In the genomic region with DNA sequence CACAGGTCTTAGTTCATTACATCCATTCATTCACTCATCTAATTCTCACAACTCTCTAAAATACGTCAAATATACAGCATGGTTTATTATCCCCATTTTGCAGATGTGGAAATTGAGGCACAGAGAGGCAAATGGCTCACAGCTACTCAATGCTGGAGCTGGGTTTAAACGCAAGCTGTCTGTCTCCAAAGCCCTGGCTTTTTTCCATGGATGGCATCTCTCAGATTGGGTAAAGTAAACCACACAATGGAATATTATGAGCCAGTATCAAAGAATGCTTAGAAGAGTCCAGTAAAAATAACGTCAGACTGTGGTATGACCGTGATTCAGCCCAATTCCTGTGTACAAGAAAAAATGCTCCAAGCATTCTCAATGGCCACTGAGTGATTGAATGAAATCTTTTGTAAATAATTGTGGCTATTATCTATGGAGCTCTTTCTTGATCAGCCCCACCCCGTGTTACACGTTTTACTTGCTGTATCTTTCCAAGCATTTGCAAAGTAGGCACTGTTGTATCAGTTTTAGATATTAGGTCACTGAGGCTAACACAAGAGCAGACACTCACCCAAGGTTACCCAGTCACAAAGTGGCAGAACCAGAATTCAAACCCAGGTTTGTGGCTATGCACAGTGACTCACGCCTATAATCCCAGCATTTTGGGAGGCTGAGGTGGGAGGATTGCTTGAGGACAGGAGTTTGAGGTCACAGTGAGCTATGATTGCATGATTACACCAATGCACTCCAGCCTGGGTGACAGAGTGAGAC, we compare ENCODE assay signal across 11 cellular contexts. TPM values are rescaled to one million over a fixed set of nuclear protein-coding genes. Genes with fewer than 3 reads are reported as not detected.
A peak's percentile ranks its signal among the peaks of the same experiment; 100 is the strongest.
DNase-seq lines count a peak whose midpoint lies in the region; ATAC-seq and TF ChIP-seq lines count a peak whose summit lies in the region.
"Had no signal": no experiment of that assay in that cellular context is flagged by ENCODE, and none has a peak within 500 bp of the region (broad histone marks: within the 10 kb centered on the region; RNA-seq: fewer than 3 reads in every experiment).

No MANE protein-coding gene starts in this region.

- TF ChIP-seq EP300 in SK-N-SH (IDR thresholded peaks at IDR 0.05; ENCODE audit: borderline replicate concordance in 1 of 2, low read depth in 1 of 2, low read length in 1 of 2) = peak in 1 of 2 experiments; percentile 84; a peak in 1 of 4 replicates

- no peaks in the 10 kb centered on the region for H3K9me2 ChIP-seq in SK-N-SH

- H3K27me3 ChIP-seq in SK-N-SH (ENCODE audit: insufficient read depth) (no peaks in the 10 kb centered on the region), fibroblast of lung (ENCODE audit: control insufficient read depth, insufficient read depth, low read length) (peaks cover 3% of the 10 kb centered on the region), upper lobe of right lung (peaks cover 47% of the 10 kb centered on the region)

- DNase-seq in GM03348 (ENCODE audit: low spot score) (peak; percentile 88), SK-N-SH (no peak), fibroblast of lung (ENCODE audit: low read depth in 2 of 2) (peak; percentile 89 to 99), putamen (ENCODE audit: low spot score) (peak; percentile 94), NCI-H1092 (lab: John Stamatoyannopoulos, UW) (no peak), upper lobe of right lung (no peak), NCI-H510A treated with DMSO at 0.1 percent for 48 hours (lab: John Stamatoyannopoulos, UW) (no peak)
- DNase-seq: activated CD4-positive, alpha-beta T cell treated with anti-CD3 and anti-CD28 coated beads for 48 hours; DMS79 treated with DMSO at 0.1 percent for 48 hours had no signal

- TF ChIP-seq CTCF in SK-N-SH (IDR thresholded peaks at IDR 0.05) (no peak), fibroblast of lung (conservative IDR thresholded peaks at IDR 0.05 in 1 of 2, IDR thresholded peaks at IDR 0.05 in 1 of 2; ENCODE audit: low read depth in 1 of 2, low read length in 2 of 2) (no peak), upper lobe of right lung (IDR thresholded peaks at IDR 0.05) (no peak)

- WGBS in SK-N-SH (ENCODE audit: low lambda C conversion rate) = 8% methylated on average over 7 of the region's 7 CpGs

- H3K4me2 ChIP-seq in SK-N-SH = peak overlapping the region; percentile 68; the same call in 1 of the 2 replicates
- H3K4me2 ChIP-seq in fibroblast of lung (ENCODE audit: extremely low read depth, insufficient read depth, low read length) = no peak overlapping the region

- no peaks in the 10 kb centered on the region for H3K79me2 ChIP-seq in SK-N-SH (ENCODE audit: insufficient read depth)
- H3K79me2 ChIP-seq in fibroblast of lung (ENCODE audit: control insufficient read depth, insufficient read depth, low read length) = no peaks in the 10 kb centered on the region

- H3K27ac ChIP-seq in SK-N-SH (ENCODE audit: low read depth in 2 of 2, low read length in 1 of 2) (peak overlapping the region in 1 of 2 experiments; percentile 93; a peak in 2 of 4 replicates), fibroblast of lung (ENCODE audit: insufficient read depth, low read length) (peak overlapping the region; percentile 70), upper lobe of right lung (no peak overlapping the region)

- H3K4me3 ChIP-seq in SK-N-SH (ENCODE audit: low read depth in 2 of 2, low read length in 1 of 2) (peak overlapping the region in 1 of 2 experiments; percentile 18; a peak in 1 of 4 replicates), fibroblast of lung (replicated peaks in 1 of 4; ENCODE audit: control extremely low read depth in 1 of 4, insufficient read depth in 1 of 4, low read depth in 3 of 4, low read length in 4 of 4) (no peak overlapping the region), upper lobe of right lung (no peak overlapping the region)

- H3K9ac ChIP-seq in SK-N-SH = peak overlapping the region; percentile 56; the same call in 1 of the 2 replicates
- H3K9ac ChIP-seq in fibroblast of lung (ENCODE audit: insufficient read depth, low read length) = no peak overlapping the region

- peak overlapping the region; percentile 35 for H2AFZ ChIP-seq in SK-N-SH (ENCODE audit: low read depth)
- H2AFZ ChIP-seq in fibroblast of lung (ENCODE audit: low read length) = no peak overlapping the region

- peaks cover 27% of the 10 kb centered on the region for H3F3A ChIP-seq in SK-N-SH (replicated peaks; ENCODE audit: insufficient read depth)

- no peaks in the 10 kb centered on the region for H3K36me3 ChIP-seq in SK-N-SH (replicated peaks in 1 of 2; ENCODE audit: control insufficient read depth in 1 of 2, insufficient read depth in 2 of 2, low read length in 1 of 2)
- H3K36me3 ChIP-seq in fibroblast of lung (ENCODE audit: control insufficient read depth, insufficient read depth, low read length) = no peaks in the 10 kb centered on the region
- no peaks in the 10 kb centered on the region for H3K36me3 ChIP-seq in upper lobe of right lung

- POLR2A ChIA-PET in SK-N-SH (lab: Yijun Ruan, JAX) = no interaction called here

- H3K9me3 ChIP-seq in SK-N-SH = no peaks in the 10 kb centered on the region
- no peaks in the 10 kb centered on the region for H3K9me3 ChIP-seq in fibroblast of lung (ENCODE audit: control insufficient read depth, insufficient read depth, low read depth, low read length)
- no peaks in the 10 kb centered on the region for H3K9me3 ChIP-seq in upper lobe of right lung

- no peak for TF ChIP-seq RAD21 in SK-N-SH (IDR thresholded peaks at IDR 0.05; ENCODE audit: low read length)

- ATAC-seq in HG02610 (IDR thresholded peaks at IDR 0.05; ENCODE audit: unreplicated experiment) = no peak
- no peak for ATAC-seq in upper lobe of right lung

- CTCF ChIA-PET in SK-N-SH (lab: Yijun Ruan, JAX) = interaction anchor here (0.9 to 2.2 kb wide), 5 partner anchors 12 to 116 kb away, joined by 3 to 8 read pairs (median 3); no protein-coding TSS in a partner anchor

- H3K4me1 ChIP-seq in SK-N-SH (ENCODE audit: control insufficient read depth in 1 of 2, insufficient read depth in 2 of 2, low read depth in 1 of 2, low read length in 1 of 2) = peaks cover 4 to 10% of the 10 kb centered on the region in 2 experiments; a peak in 2 of 4 replicates
- no peaks in the 10 kb centered on the region for H3K4me1 ChIP-seq in fibroblast of lung (ENCODE audit: control insufficient read depth, extremely low read depth, insufficient read depth, low read length)
- H3K4me1 ChIP-seq in upper lobe of right lung = peaks cover 9% of the 10 kb centered on the region

- intact Hi-C loops in upper lobe of right lung (cut with DNase I) = no loop called here

- H4K20me1 ChIP-seq in SK-N-SH (ENCODE audit: insufficient read depth) (no peaks in the 10 kb centered on the region), fibroblast of lung (ENCODE audit: control insufficient read depth, extremely low read depth, insufficient read depth, low read length) (no peaks in the 10 kb centered on the region)

TF ChIP-seq in SK-N-SH, 30 proteins besides CTCF, POLR2A, EP300 and RAD21 (continues in another document):
- TF ChIP-seq TAF1 (IDR thresholded peaks at IDR 0.05; ENCODE audit: borderline replicate concordance, low read depth, low read length) (no peak), NRF1 (IDR thresholded peaks at IDR 0.05; ENCODE audit: low read depth, low read length) (no peak), RFX5 (IDR thresholded peaks at IDR 0.05; ENCODE audit: low read length) (no peak), MXI1 (IDR thresholded peaks at IDR 0.05; ENCODE audit: low read depth, low read length) (no peak), RXRA (IDR thresholded peaks at IDR 0.05; ENCODE audit: borderline replicate concordance, low read depth) (no peak), YY1 (IDR thresholded peaks at IDR 0.05; ENCODE audit: low read depth) (0 out of 2 replicates have a peak, but pooled peaks have one; percentile 61)
- TF ChIP-seq, protein P1, sequence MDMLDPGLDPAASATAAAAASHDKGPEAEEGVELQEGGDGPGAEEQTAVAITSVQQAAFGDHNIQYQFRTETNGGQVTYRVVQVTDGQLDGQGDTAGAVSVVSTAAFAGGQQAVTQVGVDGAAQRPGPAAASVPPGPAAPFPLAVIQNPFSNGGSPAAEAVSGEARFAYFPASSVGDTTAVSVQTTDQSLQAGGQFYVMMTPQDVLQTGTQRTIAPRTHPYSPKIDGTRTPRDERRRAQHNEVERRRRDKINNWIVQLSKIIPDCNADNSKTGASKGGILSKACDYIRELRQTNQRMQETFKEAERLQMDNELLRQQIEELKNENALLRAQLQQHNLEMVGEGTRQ (IDR thresholded peaks at IDR 0.05; ENCODE audit: borderline replicate concordance, low read depth, low read length) = no peak
- TF ChIP-seq, protein P2, sequence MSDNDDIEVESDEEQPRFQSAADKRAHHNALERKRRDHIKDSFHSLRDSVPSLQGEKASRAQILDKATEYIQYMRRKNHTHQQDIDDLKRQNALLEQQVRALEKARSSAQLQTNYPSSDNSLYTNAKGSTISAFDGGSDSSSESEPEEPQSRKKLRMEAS (IDR thresholded peaks at IDR 0.05; ENCODE audit: low read depth) = peak; percentile 53; the same call in 1 of the 2 replicates

RNA-seq across cellular contexts. Expression of a gene that starts 5.5 kb away (rescaled TPM):
- polyA plus RNA-seq in SK-N-SH (2012; rRNA removed) = 0.24 and 0.36 TPM in 2 replicates
- polyA plus RNA-seq in SK-N-SH (2012; cell fraction: cytosol; rRNA removed) = 0.13 and 0.31 TPM in 2 replicates
- polyA plus RNA-seq in SK-N-SH (2012; cell fraction: nucleus; rRNA removed) = 0.41 and 0.45 TPM in 2 replicates
- total RNA-seq in fibroblast of lung = not detected in 2 replicates
- 0.02 TPM in 1 of 2 replicates, not detected in the other for polyA plus RNA-seq in fibroblast of lung
- 0.24 TPM in 1 of 2 replicates, not detected in the other for polyA plus RNA-seq in fibroblast of lung (2012)
- 0.78 TPM in 1 of 2 replicates, not detected in the other for polyA minus RNA-seq in fibroblast of lung (ENCODE audit: low replicate concordance)
- not detected for total RNA-seq in upper lobe of right lung
- total RNA-seq: posterior vena cava had no signal

RNA-seq across cellular contexts. Expression of a gene that starts 46.3 kb away (rescaled TPM):
- 5.0 and 5.8 TPM in 2 replicates for polyA plus RNA-seq in SK-N-SH (2012; rRNA removed)
- 4.3 and 4.5 TPM in 2 replicates for polyA plus RNA-seq in SK-N-SH (2012; cell fraction: cytosol; rRNA removed)
- polyA plus RNA-seq in SK-N-SH (2012; cell fraction: nucleus; rRNA removed) = 3.2 and 7.6 TPM in 2 replicates
- total RNA-seq in fibroblast of lung = 3.6 and 3.9 TPM in 2 replicates
- 0.83 and 1.6 TPM in 2 replicates for polyA plus RNA-seq in fibroblast of lung
- 0.94 and 2.4 TPM in 2 replicates for polyA plus RNA-seq in fibroblast of lung (2012)
- 2.4 and 16.6 TPM in 2 replicates for polyA minus RNA-seq in fibroblast of lung (ENCODE audit: low replicate concordance)
- 7.6 TPM for total RNA-seq in upper lobe of right lung

RNA-seq across cellular contexts. Expression of a gene that starts 47.0 kb away (rescaled TPM):
- polyA plus RNA-seq in SK-N-SH (2012; rRNA removed) = 24.7 and 36.4 TPM in 2 replicates
- polyA plus RNA-seq in SK-N-SH (2012; cell fraction: cytosol; rRNA removed) = 14.3 and 23.1 TPM in 2 replicates
- 31.0 and 44.4 TPM in 2 replicates for polyA plus RNA-seq in SK-N-SH (2012; cell fraction: nucleus; rRNA removed)
- total RNA-seq in fibroblast of lung = 2.8 and 4.6 TPM in 2 replicates
- 8.4 and 17.7 TPM in 2 replicates for polyA plus RNA-seq in fibroblast of lung
- 16.0 and 33.5 TPM in 2 replicates for polyA plus RNA-seq in fibroblast of lung (2012)
- polyA minus RNA-seq in fibroblast of lung (ENCODE audit: low replicate concordance) = 50.7 and 112 TPM in 2 replicates
- total RNA-seq in upper lobe of right lung = 72.8 TPM

Comparison
In these comparisons a context has a peak if more than half of its experiments do, and no peak if none do; other contexts are left out.
1. DNase-seq: peak in GM03348 (single experiment), fibroblast of lung (2 of 2) and putamen (single experiment); none in SK-N-SH (single experiment), NCI-H1092 (single experiment), upper lobe of right lung (single experiment) and NCI-H510A treated with DMSO at 0.1 percent for 48 hours (single experiment).
2. RNA of a gene that starts 47.0 kb away (total RNA-seq): 72.8 TPM in upper lobe of right lung (single experiment); 2.8 to 4.6 TPM in fibroblast of lung; every median in the first group is over 10 times any median in the second.